Comparison of ENCODE assay signal across 18 cellular contexts in the genomic region with DNA sequence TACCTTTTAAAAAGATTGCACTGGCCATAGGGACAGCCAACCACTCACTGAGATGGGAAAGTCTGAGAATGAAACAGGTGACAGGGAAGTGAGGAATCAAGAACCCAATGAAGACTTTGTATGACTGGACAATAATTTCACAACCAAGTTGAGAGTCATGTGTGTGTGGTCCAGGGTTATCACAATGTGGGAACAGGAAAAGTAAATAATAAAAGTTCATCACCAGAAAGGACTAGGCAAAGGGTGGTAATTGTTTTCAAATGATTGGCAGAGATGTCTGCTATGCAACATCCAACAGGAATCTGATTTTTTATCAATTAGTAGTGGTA.
"Had no signal": no experiment of that assay in that cellular context is flagged by ENCODE, and none has a peak within 500 bp of the region (broad histone marks: within the 10 kb centered on the region; RNA-seq: fewer than 3 reads in every experiment).

No MANE protein-coding gene starts in this region.

- H3K27ac ChIP-seq: breast epithelium, hepatocyte, left lung, psoas muscle, right lobe of liver had no signal

- H3K4me1 Mint-ChIP-seq: endodermal cell; stimulated activated naive CD8-positive, alpha-beta T cell treated with anti-CD3 and anti-CD28 coated beads, Interleukin-15, amount 100 ng/mL, for 72 hours had no signal

- H3K9me3 Mint-ChIP-seq: activated naive CD8-positive, alpha-beta T cell treated with anti-CD3 and anti-CD28 coated beads, Interleukin-2, amount 10 ng/mL, durations not matched to agents 7 days and 5 days; stimulated activated naive CD8-positive, alpha-beta T cell treated with anti-CD3 and anti-CD28 coated beads, Interleukin-15, amount 100 ng/mL, for 72 hours had no signal

- H3K27ac Mint-ChIP-seq: activated naive CD8-positive, alpha-beta T cell treated with anti-CD3 and anti-CD28 coated beads, Interleukin-2, amount 10 ng/mL, durations not matched to agents 7 days and 5 days; endodermal cell; nephron progenitor cell; stimulated activated naive CD8-positive, alpha-beta T cell treated with anti-CD3 and anti-CD28 coated beads, Interleukin-15, amount 100 ng/mL, for 72 hours had no signal

- H3K36me3 Mint-ChIP-seq: activated naive CD8-positive, alpha-beta T cell treated with anti-CD3 and anti-CD28 coated beads, Interleukin-2, amount 10 ng/mL, durations not matched to agents 7 days and 5 days had no signal

- H3K4me3 Mint-ChIP-seq: activated naive CD8-positive, alpha-beta T cell treated with anti-CD3 and anti-CD28 coated beads, Interleukin-2, amount 10 ng/mL, durations not matched to agents 7 days and 5 days; endodermal cell; nephron progenitor cell; stimulated activated naive CD8-positive, alpha-beta T cell treated with anti-CD3 and anti-CD28 coated beads, Interleukin-15, amount 100 ng/mL, for 72 hours had no signal

- H3K4me3 ChIP-seq: breast epithelium, hepatocyte, left lung, psoas muscle, right lobe of liver, thoracic aorta had no signal

- DNase-seq: activated CD4-positive, alpha-beta T cell treated with anti-CD3 and anti-CD28 coated beads, Interleukin-2, amount 50 U/mL, for 1 hour; activated naive CD4-positive, alpha-beta T cell; activated naive CD8-positive, alpha-beta T cell treated with anti-CD3 and anti-CD28 coated beads, Interleukin-2, amount 10 ng/mL, durations not matched to agents 7 days and 5 days; activated T-cell treated with anti-CD3 and anti-CD28 coated beads for 4 hours; aorta; cerebellar nuclear complex; endodermal cell; left lung; mesendoderm; nephron progenitor cell; psoas muscle; right lobe of liver; stimulated activated naive CD8-positive, alpha-beta T cell treated with anti-CD3 and anti-CD28 coated beads, Interleukin-15, amount 100 ng/mL, for 72 hours had no signal

- ATAC-seq: left lung; right lobe of liver; stimulated activated naive CD8-positive, alpha-beta T cell treated with anti-CD3 and anti-CD28 coated beads, Interleukin-15, amount 100 ng/mL, for 72 hours had no signal

- H3K9me3 ChIP-seq: breast epithelium, left lung, right lobe of liver, thoracic aorta had no signal

- H3K36me3 ChIP-seq: breast epithelium, left lung, right lobe of liver, thoracic aorta had no signal

- H3K4me1 ChIP-seq: breast epithelium, left lung, psoas muscle, right lobe of liver had no signal

- H3K27me3 ChIP-seq: hepatocyte, right lobe of liver had no signal

- FAIRE-seq: keratinocyte, urothelium cell line had no signal
